In the genomic region with DNA sequence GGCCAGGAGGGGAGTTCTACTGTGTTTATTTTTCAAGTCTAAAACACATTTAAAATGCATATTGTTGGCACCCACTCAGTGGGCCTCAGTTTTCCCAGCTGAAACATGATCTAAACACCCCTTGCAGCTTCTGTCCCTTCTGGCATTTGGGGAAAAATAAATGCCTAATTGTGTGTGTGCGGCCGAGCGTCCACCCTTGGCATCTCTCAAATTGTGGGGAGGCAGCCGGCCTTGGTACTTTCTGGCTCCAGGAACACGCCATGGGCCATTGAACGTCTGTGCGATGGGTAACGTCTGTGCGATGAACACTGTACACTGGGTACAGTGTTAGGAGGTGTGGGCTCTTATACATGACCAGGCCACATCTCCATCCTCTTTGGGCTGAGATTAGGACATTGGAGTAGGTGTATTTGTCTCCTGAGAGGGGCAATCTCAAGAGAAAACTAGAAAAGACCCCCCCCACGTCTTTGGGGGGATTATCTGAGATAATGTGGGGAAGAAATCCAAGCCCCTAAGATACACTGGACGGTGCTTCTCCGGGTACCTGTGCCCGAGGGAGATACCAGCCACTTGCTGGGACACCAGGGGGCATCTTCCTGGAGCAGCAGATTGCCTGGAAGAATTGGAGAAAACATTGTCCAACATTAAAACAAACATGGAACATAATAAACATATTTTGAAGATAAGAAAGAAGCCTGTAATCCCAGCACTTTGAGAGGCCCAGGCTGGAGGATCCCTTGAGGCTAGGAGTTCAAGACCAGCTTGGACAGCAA, we compare ENCODE assay signal across 18 cellular contexts. TPM values are rescaled to one million over a fixed set of nuclear protein-coding genes. Genes with fewer than 3 reads are reported as not detected.
DNase-seq lines count a peak whose midpoint lies in the region; ATAC-seq and TF ChIP-seq lines count a peak whose summit lies in the region.
"Had no signal": no experiment of that assay in that cellular context is flagged by ENCODE, and none has a peak within 500 bp of the region (broad histone marks: within the 10 kb centered on the region; RNA-seq: fewer than 3 reads in every experiment).

No MANE protein-coding gene starts in this region.

- H3K27ac ChIP-seq in PC-3 (ENCODE audit: low read length): no peak overlapping the region
- H3K27ac ChIP-seq: BLaER1, upper lobe of left lung had no signal

- H3K4me3 ChIP-seq in PC-3 (ENCODE audit: low read length) (no peak overlapping the region), epithelial cell of esophagus (ENCODE audit: low read length) (no peak overlapping the region), retinal pigment epithelial cell (ENCODE audit: low read length) (no peak overlapping the region)
- H3K4me3 ChIP-seq: BLaER1, upper lobe of left lung had no signal

- no peaks in the 10 kb centered on the region for H4K20me1 ChIP-seq in PC-3 (ENCODE audit: low read length)
- H4K20me1 ChIP-seq: BLaER1 had no signal

- no peaks in the 10 kb centered on the region for H3K9me2 ChIP-seq in PC-3 (replicated peaks; ENCODE audit: low read length)

- no peak overlapping the region for H3K9ac ChIP-seq in PC-3 (ENCODE audit: low read length)
- H3K9ac ChIP-seq: BLaER1 had no signal

- intact Hi-C loops in PC-3 (cut with micrococcal nuclease): loop anchor here (1.0 kb wide), 1 partner anchor 79 kb away; no protein-coding TSS in a partner anchor

- no peaks in the 10 kb centered on the region for H3F3A ChIP-seq in PC-3 (ENCODE audit: low read length, unreplicated experiment)

- no peaks in the 10 kb centered on the region for H3K36me3 ChIP-seq in PC-3 (ENCODE audit: low read depth, low read length)
- H3K36me3 ChIP-seq: BLaER1, upper lobe of left lung had no signal

- TF ChIP-seq CTCF in PC-3 (conservative IDR thresholded peaks at IDR 0.05; ENCODE audit: low read depth, low read length): 0 out of 2 replicates have a peak, but pooled peaks have one; percentile 34
- TF ChIP-seq CTCF in epithelial cell of esophagus (IDR thresholded peaks at IDR 0.05; ENCODE audit: insufficient read depth, low read depth, low read length, missing control alignments): peak; percentile 46
- peak; percentile 38 for TF ChIP-seq CTCF in retinal pigment epithelial cell (conservative IDR thresholded peaks at IDR 0.05; ENCODE audit: low read depth, low read length)

- no peak for ATAC-seq in PC-3
- no peak for ATAC-seq in HG03045 (IDR thresholded peaks at IDR 0.05; ENCODE audit: unreplicated experiment)
- ATAC-seq: activated CD8-positive, alpha-beta T cell treated with anti-CD3 and anti-CD28 coated beads, Interleukin-2, amount 10 ng/mL, durations not matched to agents 7 days and 5 days; activated T-helper 17 cell treated with anti-CD3 and anti-CD28 coated beads, Interleukin-2, amount 50 U/mL, for 72 hours; right cardiac atrium had no signal

- CTCF ChIA-PET in PC-3 (lab: Charles Lee): no interaction called here

- POLR2A ChIA-PET in PC-3 (lab: Charles Lee; ENCODE audit: unreplicated experiment): no interaction called here

- no peak overlapping the region for H3K4me2 ChIP-seq in PC-3 (ENCODE audit: low read length)
- H3K4me2 ChIP-seq: BLaER1 had no signal

- H2AFZ ChIP-seq in PC-3 (ENCODE audit: low read length): no peak overlapping the region

- H3K9me3 ChIP-seq in PC-3 (ENCODE audit: low read length): no peaks in the 10 kb centered on the region
- H3K9me3 ChIP-seq: BLaER1, upper lobe of left lung had no signal

- H3K27me3 ChIP-seq in PC-3 (ENCODE audit: low read length): no peaks in the 10 kb centered on the region
- H3K27me3 ChIP-seq: BLaER1, upper lobe of left lung had no signal

- no peaks in the 10 kb centered on the region for H3K79me2 ChIP-seq in PC-3 (ENCODE audit: low read length)

- H3K4me1 ChIP-seq in PC-3 (ENCODE audit: insufficient read depth, low read length): no peaks in the 10 kb centered on the region
- H3K4me1 ChIP-seq: upper lobe of left lung had no signal

- no TSS peak for BruUV-seq in PC-3 (replicated peaks; lab: Mats Ljungman, UMichigan)

- DNase-seq in EH (ENCODE audit: low read depth): peak; percentile 14
- peak; percentile 15 for DNase-seq in PC-3
- DNase-seq in epithelial cell of esophagus (ENCODE audit: low read depth): peak; percentile 17
- no peak for DNase-seq in retinal pigment epithelial cell (ENCODE audit: low read depth)
- DNase-seq in GOT3 (lab: John Stamatoyannopoulos, UW): no peak
- DNase-seq in stimulated activated naive CD4-positive, alpha-beta T cell (lab: John Stamatoyannopoulos, UW): no peak
- no peak for DNase-seq in T-helper 9 cell
- DNase-seq: activated CD8-positive, alpha-beta T cell treated with anti-CD3 and anti-CD28 coated beads, Interleukin-2, amount 10 ng/mL, durations not matched to agents 7 days and 5 days; amniotic stem cell; DMS79; KG1; NCI-H1417 treated with DMSO at 0.1 percent for 48 hours; right cardiac atrium; stimulated activated CD4-positive, alpha-beta T cell treated with anti-CD3 and anti-CD28 coated beads, Interleukin-4, amount 100 ng/mL, for 1 hour; upper lobe of left lung had no signal

RNA-seq across cellular contexts. Expression of a gene that starts 54.9 kb away (rescaled TPM):
- 4.2 and 4.5 TPM in 2 replicates for total RNA-seq in PC-3 (2014; rRNA removed)

Comparison
In these comparisons a context has a peak if more than half of its experiments do, and no peak if none do; other contexts are left out.
1. DNase-seq: peak in EH (single experiment), PC-3 (single experiment) and epithelial cell of esophagus (single experiment); none in retinal pigment epithelial cell (single experiment), GOT3 (single experiment), stimulated activated naive CD4-positive, alpha-beta T cell (0 of 6) and T-helper 9 cell (single experiment).
2. Peak in every context shown above with its lines, with median percentiles within 50 percentile points of each other: CTCF ChIP-seq.